9 cellular contexts compared by ENCODE assay signal in the genomic region with DNA sequence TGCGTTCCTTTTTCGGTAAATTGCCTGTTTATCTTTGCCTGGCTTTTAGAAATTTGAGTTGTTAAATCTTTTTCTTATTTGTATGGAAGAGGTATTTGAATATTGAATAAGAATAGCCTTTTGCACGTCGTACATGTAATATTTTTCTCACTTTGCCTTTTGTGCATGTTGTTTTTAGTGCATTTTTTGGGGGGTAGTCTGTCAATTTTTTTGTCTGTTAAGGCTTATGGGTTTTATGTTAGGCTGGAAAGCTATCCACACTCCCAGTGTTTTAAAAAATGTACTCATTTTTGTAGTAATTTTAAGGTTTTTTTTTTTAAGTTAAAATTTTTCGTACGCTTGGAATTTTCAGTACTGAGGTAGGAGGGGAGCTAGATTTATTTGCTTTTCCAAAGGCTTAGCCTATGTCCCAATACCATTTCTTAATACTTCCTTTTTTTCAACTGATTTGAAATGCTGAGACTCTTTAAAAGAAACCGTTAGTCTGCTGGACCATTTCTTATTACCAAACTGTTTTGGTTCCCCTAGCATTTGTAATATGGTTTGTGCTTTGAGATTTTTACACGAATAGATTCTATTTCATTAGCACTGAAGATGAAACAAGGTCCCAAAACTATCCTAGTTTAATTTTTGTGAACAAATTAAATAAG. TPM values are rescaled to one million over a fixed set of nuclear protein-coding genes. Genes with fewer than 3 reads are reported as not detected.
DNase-seq lines count a peak whose midpoint lies in the region; ATAC-seq and TF ChIP-seq lines count a peak whose summit lies in the region.
"Had no signal": no experiment of that assay in that cellular context is flagged by ENCODE, and none has a peak within 500 bp of the region (broad histone marks: within the 10 kb centered on the region; RNA-seq: fewer than 3 reads in every experiment).

No MANE protein-coding gene starts in this region.

- CTCF ChIA-PET in activated CD8-positive, alpha-beta T cell treated with anti-CD3 and anti-CD28 coated beads for 36 hours (lab: Charles Lee): interaction anchor here (2.1 kb wide), 1 partner anchor 10 kb away, joined by 7 read pairs; no protein-coding TSS in a partner anchor

- no peak for DNase-seq in activated T-cell treated with anti-CD3 and anti-CD28 coated beads, Interleukin-2, amount 50 U/mL, for 24 hours
- DNase-seq in activated T-cell treated with anti-CD3 and anti-CD28 coated beads, Interleukin-2, amount 50 U/mL, for 48 hours: no peak
- DNase-seq in activated CD8-positive, alpha-beta T cell treated with anti-CD3 and anti-CD28 coated beads for 36 hours: no peak
- DNase-seq in thoracic aorta (ENCODE audit: low spot score) (no peak), GM13976 (ENCODE audit: low spot score) (no peak)
- DNase-seq in NK-92 treated with Interleukin-12 subunit alpha and Interleukin-12 subunit beta, amount 100 ng/mL, for 24 hours (lab: John Stamatoyannopoulos, UW): no peak
- DNase-seq: activated CD4-positive, alpha-beta T cell treated with anti-CD3 and anti-CD28 coated beads for 48 hours had no signal

- intact Hi-C loops in activated CD8-positive, alpha-beta T cell treated with anti-CD3 and anti-CD28 coated beads for 36 hours (cut with micrococcal nuclease): loop anchor here (5.0 to 10.0 kb wide), 2 partner anchors 76 to 173 kb away; a partner anchor contains a TSS

- H3K9ac ChIP-seq in liver (ENCODE audit: low read depth in 1 of 2, low read length in 2 of 2): peak overlapping the region in 1 of 2 donors; percentile 47

- peaks cover 31% of the 10 kb centered on the region for H3K4me1 Mint-ChIP-seq in activated T-cell treated with anti-CD3 and anti-CD28 coated beads, Interleukin-2, amount 50 U/mL, for 24 hours (ENCODE audit: low read depth)
- peaks cover 18% of the 10 kb centered on the region for H3K4me1 Mint-ChIP-seq in activated CD8-positive, alpha-beta T cell treated with anti-CD3 and anti-CD28 coated beads for 36 hours (ENCODE audit: low read depth)

- peaks cover 19% of the 10 kb centered on the region for H3K36me3 Mint-ChIP-seq in activated T-cell treated with anti-CD3 and anti-CD28 coated beads, Interleukin-2, amount 50 U/mL, for 24 hours (ENCODE audit: low read depth)
- H3K36me3 Mint-ChIP-seq in activated CD8-positive, alpha-beta T cell treated with anti-CD3 and anti-CD28 coated beads for 36 hours (ENCODE audit: low read depth): peaks cover 3% of the 10 kb centered on the region

- no peaks in the 10 kb centered on the region for H3K9me3 Mint-ChIP-seq in activated T-cell treated with anti-CD3 and anti-CD28 coated beads, Interleukin-2, amount 50 U/mL, for 24 hours
- H3K9me3 Mint-ChIP-seq in activated CD8-positive, alpha-beta T cell treated with anti-CD3 and anti-CD28 coated beads for 36 hours: peaks cover 2% of the 10 kb centered on the region

- H3K4me3 Mint-ChIP-seq in activated T-cell treated with anti-CD3 and anti-CD28 coated beads, Interleukin-2, amount 50 U/mL, for 24 hours: peak overlapping the region; percentile 98
- peak overlapping the region; percentile 97 for H3K4me3 Mint-ChIP-seq in activated CD8-positive, alpha-beta T cell treated with anti-CD3 and anti-CD28 coated beads for 36 hours

- no peaks in the 10 kb centered on the region for H3K27me3 ChIP-seq in liver (ENCODE audit: control insufficient read depth in 4 of 4, insufficient read depth in 4 of 4, low read length in 3 of 4)
- H3K27me3 ChIP-seq in thoracic aorta (replicated peaks; ENCODE audit: insufficient read depth): no peaks in the 10 kb centered on the region

- POLR2A ChIA-PET in activated CD8-positive, alpha-beta T cell treated with anti-CD3 and anti-CD28 coated beads for 36 hours (lab: Charles Lee): interaction anchor here (0.9 kb wide), 1 partner anchor 82 kb away, joined by 3 read pairs; no protein-coding TSS in a partner anchor

- H3K4me3 ChIP-seq in liver (ENCODE audit: low read depth in 1 of 3, low read length in 3 of 3) (peak overlapping the region in 2 of 3 donors; percentile 41 to 83), thoracic aorta (peak overlapping the region; percentile 89)

- H3K36me3 ChIP-seq in liver (ENCODE audit: control insufficient read depth in 4 of 4, insufficient read depth in 3 of 4, low read depth in 1 of 4, low read length in 3 of 4) (peaks cover 0 to 5% (median under 1%) of the 10 kb centered on the region in 4 donors), thoracic aorta (peaks cover 1% of the 10 kb centered on the region)

- H3K27ac ChIP-seq in liver (ENCODE audit: low read depth in 1 of 2, low read length in 2 of 2) (peak overlapping the region in 1 of 2 donors; percentile 68), thoracic aorta (peak overlapping the region; percentile 79 to 86)

- 41% methylated on average over 8 of the region's 8 CpGs for WGBS in liver

- H3K4me1 ChIP-seq in liver (ENCODE audit: control insufficient read depth in 4 of 4, insufficient read depth in 4 of 4, low read length in 3 of 4) (peaks cover 0 to 8% (median 3%) of the 10 kb centered on the region in 4 donors), thoracic aorta (ENCODE audit: control insufficient read depth in 1 of 2, low read depth in 2 of 2) (peaks cover 7 to 28% of the 10 kb centered on the region in 2 donors)

- no peak for TF ChIP-seq RAD21 in liver (IDR thresholded peaks at IDR 0.05)

- no peaks in the 10 kb centered on the region for H3K9me3 ChIP-seq in liver (ENCODE audit: control insufficient read depth in 4 of 4, low read length in 3 of 4)
- H3K9me3 ChIP-seq in thoracic aorta: no peaks in the 10 kb centered on the region

- TF ChIP-seq CTCF in activated CD8-positive, alpha-beta T cell treated with anti-CD3 and anti-CD28 coated beads for 36 hours (IDR thresholded peaks at IDR 0.05): no peak
- TF ChIP-seq CTCF in liver (IDR thresholded peaks at IDR 0.05; ENCODE audit: low read depth, low read length, missing input control) (no peak), thoracic aorta (IDR thresholded peaks at IDR 0.05) (no peak), GM13976 (IDR thresholded peaks at IDR 0.05; ENCODE audit: borderline replicate concordance, control extremely low read depth, extremely low read depth, insufficient read depth, missing control alignments) (no peak)

- ATAC-seq in activated CD8-positive, alpha-beta T cell treated with anti-CD3 and anti-CD28 coated beads for 36 hours: no peak
- ATAC-seq in thoracic aorta (ENCODE audit: insufficient number of reproducible peaks, low FRiP score, low read depth) (no peak), HG02981 (IDR thresholded peaks at IDR 0.05; ENCODE audit: unreplicated experiment) (no peak)

- H3K27me3 Mint-ChIP-seq in activated T-cell treated with anti-CD3 and anti-CD28 coated beads, Interleukin-2, amount 50 U/mL, for 24 hours: peaks cover 2% of the 10 kb centered on the region
- peaks cover 5% of the 10 kb centered on the region for H3K27me3 Mint-ChIP-seq in activated CD8-positive, alpha-beta T cell treated with anti-CD3 and anti-CD28 coated beads for 36 hours

- peak overlapping the region; percentile 85 for H3K27ac Mint-ChIP-seq in activated T-cell treated with anti-CD3 and anti-CD28 coated beads, Interleukin-2, amount 50 U/mL, for 24 hours
- H3K27ac Mint-ChIP-seq in activated CD8-positive, alpha-beta T cell treated with anti-CD3 and anti-CD28 coated beads for 36 hours: peak overlapping the region; percentile 52

- in situ Hi-C loops in GM13976 (cut with MboI; ENCODE audit: low sequenced_read_pairs, unreplicated experiment): no loop called here

TF ChIP-seq in liver, 16 proteins besides CTCF, POLR2A, EP300 and RAD21:
- TF ChIP-seq, protein P1, sequence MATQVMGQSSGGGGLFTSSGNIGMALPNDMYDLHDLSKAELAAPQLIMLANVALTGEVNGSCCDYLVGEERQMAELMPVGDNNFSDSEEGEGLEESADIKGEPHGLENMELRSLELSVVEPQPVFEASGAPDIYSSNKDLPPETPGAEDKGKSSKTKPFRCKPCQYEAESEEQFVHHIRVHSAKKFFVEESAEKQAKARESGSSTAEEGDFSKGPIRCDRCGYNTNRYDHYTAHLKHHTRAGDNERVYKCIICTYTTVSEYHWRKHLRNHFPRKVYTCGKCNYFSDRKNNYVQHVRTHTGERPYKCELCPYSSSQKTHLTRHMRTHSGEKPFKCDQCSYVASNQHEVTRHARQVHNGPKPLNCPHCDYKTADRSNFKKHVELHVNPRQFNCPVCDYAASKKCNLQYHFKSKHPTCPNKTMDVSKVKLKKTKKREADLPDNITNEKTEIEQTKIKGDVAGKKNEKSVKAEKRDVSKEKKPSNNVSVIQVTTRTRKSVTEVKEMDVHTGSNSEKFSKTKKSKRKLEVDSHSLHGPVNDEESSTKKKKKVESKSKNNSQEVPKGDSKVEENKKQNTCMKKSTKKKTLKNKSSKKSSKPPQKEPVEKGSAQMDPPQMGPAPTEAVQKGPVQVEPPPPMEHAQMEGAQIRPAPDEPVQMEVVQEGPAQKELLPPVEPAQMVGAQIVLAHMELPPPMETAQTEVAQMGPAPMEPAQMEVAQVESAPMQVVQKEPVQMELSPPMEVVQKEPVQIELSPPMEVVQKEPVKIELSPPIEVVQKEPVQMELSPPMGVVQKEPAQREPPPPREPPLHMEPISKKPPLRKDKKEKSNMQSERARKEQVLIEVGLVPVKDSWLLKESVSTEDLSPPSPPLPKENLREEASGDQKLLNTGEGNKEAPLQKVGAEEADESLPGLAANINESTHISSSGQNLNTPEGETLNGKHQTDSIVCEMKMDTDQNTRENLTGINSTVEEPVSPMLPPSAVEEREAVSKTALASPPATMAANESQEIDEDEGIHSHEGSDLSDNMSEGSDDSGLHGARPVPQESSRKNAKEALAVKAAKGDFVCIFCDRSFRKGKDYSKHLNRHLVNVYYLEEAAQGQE (IDR thresholded peaks at IDR 0.05): no peak
- TF ChIP-seq JUND (IDR thresholded peaks at IDR 0.05): no peak
- TF ChIP-seq, protein P2, sequence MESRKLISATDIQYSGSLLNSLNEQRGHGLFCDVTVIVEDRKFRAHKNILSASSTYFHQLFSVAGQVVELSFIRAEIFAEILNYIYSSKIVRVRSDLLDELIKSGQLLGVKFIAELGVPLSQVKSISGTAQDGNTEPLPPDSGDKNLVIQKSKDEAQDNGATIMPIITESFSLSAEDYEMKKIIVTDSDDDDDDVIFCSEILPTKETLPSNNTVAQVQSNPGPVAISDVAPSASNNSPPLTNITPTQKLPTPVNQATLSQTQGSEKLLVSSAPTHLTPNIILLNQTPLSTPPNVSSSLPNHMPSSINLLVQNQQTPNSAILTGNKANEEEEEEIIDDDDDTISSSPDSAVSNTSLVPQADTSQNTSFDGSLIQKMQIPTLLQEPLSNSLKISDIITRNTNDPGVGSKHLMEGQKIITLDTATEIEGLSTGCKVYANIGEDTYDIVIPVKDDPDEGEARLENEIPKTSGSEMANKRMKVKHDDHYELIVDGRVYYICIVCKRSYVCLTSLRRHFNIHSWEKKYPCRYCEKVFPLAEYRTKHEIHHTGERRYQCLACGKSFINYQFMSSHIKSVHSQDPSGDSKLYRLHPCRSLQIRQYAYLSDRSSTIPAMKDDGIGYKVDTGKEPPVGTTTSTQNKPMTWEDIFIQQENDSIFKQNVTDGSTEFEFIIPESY (IDR thresholded peaks at IDR 0.05): no peak

RNA-seq across cellular contexts. Expression of a gene that starts 1.3 kb away (rescaled TPM):
- 10 to 100 TPM; 10.2 to 10.5 TPM for total RNA-seq in activated CD8-positive, alpha-beta T cell treated with anti-CD3 and anti-CD28 coated beads for 36 hours
- total RNA-seq in liver (1 to 10 TPM; 2.8 to 3.0 TPM), thoracic aorta (10 to 100 TPM; 13.4 to 13.7 TPM)
- polyA plus RNA-seq in liver: 1 to 10 TPM; 1.5 to 5.0 TPM
